In genomic region chr4:112519689-112520597, GRCh38 we compare ENCODE assay signal across 2 cellular contexts.
TF ChIP-seq lines count a peak whose summit lies in the region.

No MANE protein-coding gene starts in this region.

TF ChIP-seq in HEK293, 187 proteins besides CTCF, POLR2A, EP300 and RAD21:
- peak; percentile 78 for TF ChIP-seq ZNF133 (tag by site-specific recombination; IDR thresholded peaks at IDR 0.05)
- TF ChIP-seq TCF7L2 (IDR thresholded peaks at IDR 0.05; ENCODE audit: borderline replicate concordance, low read depth, low read length): no peak

TF ChIP-seq in GM12878, 131 proteins besides CTCF, POLR2A, EP300 and RAD21:
- no peak for TF ChIP-seq HDAC6 (IDR thresholded peaks at IDR 0.05; ENCODE audit: unreplicated experiment)
- TF ChIP-seq SREBF1 (IDR thresholded peaks at IDR 0.05; ENCODE audit: low read length): no peak
- TF ChIP-seq ASH2L (IDR thresholded peaks at IDR 0.05; ENCODE audit: borderline replicate concordance, low read depth): no peak
- TF ChIP-seq CREM (IDR thresholded peaks at IDR 0.05; ENCODE audit: low read depth): 0 out of 2 replicates have a peak, but pooled peaks have one; percentile 15
- no peak for TF ChIP-seq MYB (IDR thresholded peaks at IDR 0.05; ENCODE audit: borderline replicate concordance, low read depth, low read length)
- TF ChIP-seq WRNIP1 (IDR thresholded peaks at IDR 0.05; ENCODE audit: borderline replicate concordance, low read depth, low read length): no peak
- no peak for TF ChIP-seq MEF2B (IDR thresholded peaks at IDR 0.05; ENCODE audit: partially characterized antibody, poor library complexity, severe bottlenecking)
- TF ChIP-seq TAF1 (IDR thresholded peaks at IDR 0.05; ENCODE audit: borderline replicate concordance, low read depth, low read length): no peak
- no peak for TF ChIP-seq EZH2 (IDR thresholded peaks at IDR 0.05; ENCODE audit: borderline replicate concordance, control insufficient read depth, low read depth, low read length)
- TF ChIP-seq STAT3 (IDR thresholded peaks at IDR 0.05; ENCODE audit: low read depth, low read length): no peak
- no peak for TF ChIP-seq PBX3 (IDR thresholded peaks at IDR 0.05; ENCODE audit: insufficient replicate concordance, low read depth, low read length)
- TF ChIP-seq CHD1 (IDR thresholded peaks at IDR 0.05; ENCODE audit: low read depth, low read length): no peak
- TF ChIP-seq IRF3 (IDR thresholded peaks at IDR 0.05): no peak
- TF ChIP-seq YY1 (IDR thresholded peaks at IDR 0.05; ENCODE audit: low read depth, low read length): peak; percentile 54; the same call in 1 of the 2 replicates
- TF ChIP-seq SREBF2 (IDR thresholded peaks at IDR 0.05; ENCODE audit: low read length): no peak
